In the genomic region with DNA sequence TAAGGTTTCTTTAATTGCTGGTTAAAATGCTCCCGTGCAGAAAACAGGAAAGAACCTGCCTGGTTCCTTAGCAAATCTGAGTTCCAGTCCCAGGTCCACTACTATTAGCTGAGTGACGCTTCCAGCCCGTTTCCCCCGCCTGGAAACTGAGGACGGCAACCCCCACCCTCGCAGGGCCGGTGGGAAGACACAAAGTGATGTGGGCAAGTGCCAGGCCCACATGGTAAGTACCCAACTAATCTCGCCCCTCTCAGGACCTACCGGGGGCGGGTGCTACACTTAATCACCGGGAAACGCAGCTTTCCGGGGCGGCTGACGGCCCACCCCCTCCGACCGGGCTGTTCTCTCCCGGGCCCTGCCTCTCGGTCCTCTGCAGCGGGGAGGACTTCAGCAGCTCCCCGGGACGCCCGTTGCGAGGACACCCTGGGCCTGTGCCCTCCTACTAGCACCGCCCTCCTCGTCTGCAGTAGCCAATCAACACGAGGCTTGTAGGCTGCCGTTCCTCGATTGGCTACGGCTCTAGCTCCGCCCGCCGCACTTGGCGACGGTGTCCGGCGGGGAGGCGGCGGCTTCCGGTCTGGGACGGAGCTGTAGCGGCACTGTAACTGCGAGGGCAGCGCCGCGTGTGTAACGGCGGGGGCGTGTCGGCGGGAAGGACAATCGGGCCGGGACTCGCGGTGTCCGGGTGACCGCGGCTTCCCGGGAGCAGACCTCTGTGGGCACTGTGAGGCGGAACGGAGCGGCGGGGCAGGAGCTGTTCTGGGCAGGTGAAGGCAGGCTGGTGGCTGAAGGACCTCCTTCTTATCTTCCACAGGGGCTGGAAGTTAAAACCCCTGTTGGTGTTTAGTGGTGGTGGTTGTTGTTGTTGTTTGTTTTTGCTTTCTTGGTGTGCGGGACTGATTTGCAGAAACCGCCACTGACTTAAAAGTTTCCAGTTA, we compare ENCODE assay signal across 8 cellular contexts. TPM values are rescaled to one million over a fixed set of nuclear protein-coding genes. Genes with fewer than 3 reads are reported as not detected.
DNase-seq lines count a peak whose midpoint lies in the region; ATAC-seq and TF ChIP-seq lines count a peak whose summit lies in the region.

A gene with protein sequence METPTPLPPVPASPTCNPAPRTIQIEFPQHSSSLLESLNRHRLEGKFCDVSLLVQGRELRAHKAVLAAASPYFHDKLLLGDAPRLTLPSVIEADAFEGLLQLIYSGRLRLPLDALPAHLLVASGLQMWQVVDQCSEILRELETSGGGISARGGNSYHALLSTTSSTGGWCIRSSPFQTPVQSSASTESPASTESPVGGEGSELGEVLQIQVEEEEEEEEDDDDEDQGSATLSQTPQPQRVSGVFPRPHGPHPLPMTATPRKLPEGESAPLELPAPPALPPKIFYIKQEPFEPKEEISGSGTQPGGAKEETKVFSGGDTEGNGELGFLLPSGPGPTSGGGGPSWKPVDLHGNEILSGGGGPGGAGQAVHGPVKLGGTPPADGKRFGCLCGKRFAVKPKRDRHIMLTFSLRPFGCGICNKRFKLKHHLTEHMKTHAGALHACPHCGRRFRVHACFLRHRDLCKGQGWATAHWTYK (plus strand): TSS at position 568 of the 938 bp plus-strand sequence. CDS start 525 bp downstream, outside the sequence.

- H3K27me3 ChIP-seq in KMS-11 (ENCODE audit: insufficient read depth, low read depth) (no peaks in the 10 kb centered on the region), Panc1 (ENCODE audit: control insufficient read depth, insufficient read depth, low read length) (no peaks in the 10 kb centered on the region), esophagus squamous epithelium (no peaks in the 10 kb centered on the region)

- POLR2A ChIA-PET in Panc1 (lab: Charles Lee), result interaction anchor here (0.5 kb wide), 2 partner anchors 61 to 1800 kb away, joined by 8 to 10 read pairs; no protein-coding TSS in a partner anchor

- ATAC-seq in GM21786 (IDR thresholded peaks at IDR 0.05; ENCODE audit: unreplicated experiment), result peak; percentile 94
- ATAC-seq in Panc1, result peak; percentile 99

- H2AFZ ChIP-seq in KMS-11 (ENCODE audit: low read depth), result peak within 1 kb of the TSS; percentile 48

- H3K36me3 ChIP-seq in KMS-11 (ENCODE audit: insufficient read depth) (no peaks in the 10 kb centered on the region), Panc1 (ENCODE audit: control insufficient read depth, insufficient read depth, low read length) (no peaks in the 10 kb centered on the region), esophagus squamous epithelium (peaks cover 0 to 33% (median 0%) of the 10 kb centered on the region in 3 donors)

- H3K9me3 ChIP-seq in Panc1 (ENCODE audit: control insufficient read depth, insufficient read depth, low read depth, low read length) (no peaks in the 10 kb centered on the region), esophagus squamous epithelium (no peaks in the 10 kb centered on the region)

- TF ChIP-seq POLR2A in esophagus squamous epithelium (IDR thresholded peaks at IDR 0.05), result peak in 3 of 4 donors; percentile 48 to 90 (median 70)

- H3K4me3 ChIP-seq in KMS-11 (IDR thresholded peaks at IDR 0.05; ENCODE audit: insufficient read depth, low read depth, low read length), result peak within 1 kb of the TSS; percentile 34
- peak within 1 kb of the TSS; percentile 78 to 97 for H3K4me3 ChIP-seq in Panc1 (ENCODE audit: low read depth in 2 of 2, low read length in 2 of 2)
- H3K4me3 ChIP-seq in esophagus squamous epithelium, result peak within 1 kb of the TSS; percentile 68 to 84 (median 78)

- peak; percentile 93 for DNase-seq in DMS79 treated with DMSO at 0.1 percent for 48 hours (lab: John Stamatoyannopoulos, UW)
- DNase-seq in Panc1 (ENCODE audit: low read depth, low spot score), result peak; percentile 67
- peak; percentile 95 to 96 for DNase-seq in activated T-cell treated with anti-CD3 and anti-CD28 coated beads, Interleukin-2, amount 50 U/mL, for 48 hours
- DNase-seq in esophagus squamous epithelium (lab: John Stamatoyannopoulos, UW), result peak; percentile 76
- DNase-seq in myocyte (ENCODE audit: low read depth), result peak; percentile 96
- DNase-seq in stimulated activated CD8-positive, alpha-beta memory T cell treated with anti-CD3 and anti-CD28 coated beads, Interleukin-7, amount 100 ng/mL, for 4 hours (ENCODE audit: low read depth in 2 of 2), result peak; percentile 91 to 92

- peaks cover 9% of the 10 kb centered on the region; the same call in 1 of the 2 replicates for H3K79me2 ChIP-seq in KMS-11 (ENCODE audit: insufficient read depth, low read depth)

- peak within 1 kb of the TSS; percentile 47; the same call in 1 of the 2 replicates for H3K9ac ChIP-seq in KMS-11

- no peaks in the 10 kb centered on the region for H3K4me1 ChIP-seq in KMS-11 (ENCODE audit: low read depth, poor library complexity, severe bottlenecking)
- H3K4me1 ChIP-seq in Panc1 (ENCODE audit: control insufficient read depth, insufficient read depth, low read length), result peaks cover 7% of the 10 kb centered on the region; the same call in 1 of the 2 replicates
- H3K4me1 ChIP-seq in esophagus squamous epithelium, result peaks cover 13 to 32% (median 14%) of the 10 kb centered on the region in 3 donors

- TF ChIP-seq CTCF in KMS-11 (conservative IDR thresholded peaks at IDR 0.05; ENCODE audit: low read depth, low read length) (no peak), Panc1 (IDR thresholded peaks at IDR 0.05) (no peak), esophagus squamous epithelium (IDR thresholded peaks at IDR 0.05) (peak in 2 of 6 experiments; percentile 9 to 12)

- WGBS in esophagus squamous epithelium, 2 donors, result 0 to 2% methylated on average over 10 to 16 of the region's 65 CpGs

- in situ Hi-C loops in Panc1 (cut with HindIII; ENCODE audit: low pct_unique_long_range_greater_than_20kb, low sequenced_read_pairs), result no loop called here

- no peaks in the 10 kb centered on the region for H4K20me1 ChIP-seq in KMS-11 (ENCODE audit: insufficient read depth)

- TSS peak; percentile 98 for BruUV-seq in Panc1 (replicated peaks; lab: Mats Ljungman, UMichigan)

- intact Hi-C loops in Panc1 (cut with micrococcal nuclease; ENCODE audit: unreplicated experiment) (loop anchor here (10.0 kb wide), 1 partner anchor 121 kb away; no protein-coding TSS in a partner anchor), esophagus squamous epithelium (cut with DNase I) (no loop called here)

- H3K4me2 ChIP-seq in KMS-11, result peak within 1 kb of the TSS; percentile 89

- CTCF ChIA-PET in Panc1 (lab: Charles Lee), result interaction anchor here (0.5 kb wide), 1 partner anchor 97 kb away, joined by 3 read pairs; no protein-coding TSS in a partner anchor

- H3K27ac ChIP-seq in KMS-11 (peak within 1 kb of the TSS; percentile 25; the same call in 1 of the 2 replicates), Panc1 (ENCODE audit: low read length) (peak within 1 kb of the TSS; percentile 97), esophagus squamous epithelium (peak within 1 kb of the TSS; percentile 80 to 90 (median 86))

RNA-seq across cellular contexts. Expression of the gene that starts here (rescaled TPM):
- total RNA-seq in Panc1 (2021; ENCODE audit: unreplicated experiment) (17.6 TPM), esophagus squamous epithelium (1 to 10 TPM; 2.8 to 4.8 (median 3.3) TPM), myocyte (3.6 and 5.2 TPM in 2 replicates)
- 17.9 TPM for polyA plus RNA-seq in Panc1 (2012; ENCODE audit: insufficient read length)
- polyA plus RNA-seq in myocyte (2012), result 7.0 TPM

Comparison
In these comparisons a context has a peak if more than half of its experiments do, and no peak if none do; other contexts are left out.
1. Peak in every context shown above with its lines: DNase-seq, ATAC-seq, H3K4me3 ChIP-seq and H3K27ac ChIP-seq.
2. H3K27ac ChIP-seq: peak in every context shown above with its lines; median percentile 97 in Panc1; 86 in esophagus squamous epithelium; 25 in KMS-11.
3. H3K4me3 ChIP-seq: peak in every context shown above with its lines; median percentile 88 in Panc1; 78 in esophagus squamous epithelium; 34 in KMS-11.